18 cellular contexts compared by ENCODE assay signal in the genomic region with DNA sequence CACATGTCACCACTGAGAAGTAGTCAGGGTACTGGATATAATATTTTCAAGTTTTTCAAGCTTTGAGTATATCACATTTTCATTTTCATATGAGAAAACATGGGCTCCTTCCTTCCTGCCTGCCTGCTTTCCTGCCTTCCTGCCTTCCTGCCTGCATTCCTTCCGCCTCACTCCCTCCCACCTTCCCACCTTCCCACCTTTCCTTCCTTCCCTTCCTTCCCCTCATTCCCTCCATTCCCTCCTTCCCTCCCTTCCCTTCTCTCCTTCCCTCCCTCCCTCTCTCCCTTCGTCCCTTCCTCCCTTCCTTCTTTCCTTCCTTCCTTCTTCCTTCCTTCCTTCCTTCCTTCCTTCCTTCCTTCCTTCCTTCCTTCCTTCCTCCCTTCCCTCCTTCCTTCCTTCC.
"Had no signal": no experiment of that assay in that cellular context is flagged by ENCODE, and none has a peak within 500 bp of the region (broad histone marks: within the 10 kb centered on the region; RNA-seq: fewer than 3 reads in every experiment).

No MANE protein-coding gene starts in this region.

- H3K36me3 ChIP-seq: adrenal gland, left lung, thoracic aorta, upper lobe of left lung had no signal

- H3K4me1 Mint-ChIP-seq: stimulated activated naive B cell treated with anti-CD40 and anti-IgM and Interleukin-4, amounts not matched to agents 10 μg/mL and 1 μg/mL and 100 μg/mL, for 72 hours had no signal

- H3K27ac ChIP-seq: adrenal gland, foreskin keratinocyte, left lung, psoas muscle, upper lobe of left lung, VCaP had no signal

- DNase-seq: activated CD4-positive, alpha-beta T cell treated with anti-CD3 and anti-CD28 coated beads for 1 hour; activated CD8-positive, alpha-beta memory T cell treated with anti-CD3 and anti-CD28 coated beads for 24 hours; activated effector memory CD4-positive, alpha-beta T cell treated with anti-CD3 and anti-CD28 coated beads, Interleukin-2, amount 50 U/mL, for 16 hours; activated T-cell treated with anti-CD3 and anti-CD28 coated beads, Interleukin-2, amount 50 U/mL, for 72 hours; adrenal gland; effector memory CD8-positive, alpha-beta T cell; kidney; left lung; psoas muscle; right cardiac atrium; stimulated activated naive B cell treated with anti-CD40 and anti-IgM and Interleukin-4, amounts not matched to agents 10 μg/mL and 1 μg/mL and 100 μg/mL, for 72 hours; T-helper 17 cell; upper lobe of left lung had no signal

- H3K27ac Mint-ChIP-seq: activated naive CD4-positive, alpha-beta T cell treated with anti-CD3 and anti-CD28 coated beads, Interleukin-2, amount 50 U/mL, for 24 hours; effector memory CD8-positive, alpha-beta T cell; stimulated activated naive B cell treated with anti-CD40 and anti-IgM and Interleukin-4, amounts not matched to agents 10 μg/mL and 1 μg/mL and 100 μg/mL, for 72 hours; T-helper 17 cell had no signal

- H3K9me3 ChIP-seq: adrenal gland, left lung, psoas muscle, thoracic aorta, upper lobe of left lung had no signal

- FAIRE-seq: kidney had no signal

- H3K36me3 Mint-ChIP-seq: stimulated activated naive B cell treated with anti-CD40 and anti-IgM and Interleukin-4, amounts not matched to agents 10 μg/mL and 1 μg/mL and 100 μg/mL, for 72 hours had no signal

- H3K4me1 ChIP-seq: adrenal gland, left lung, psoas muscle, upper lobe of left lung had no signal

- H3K4me3 ChIP-seq: adrenal gland, left lung, psoas muscle, thoracic aorta, upper lobe of left lung had no signal

- H3K9me3 Mint-ChIP-seq: activated naive CD4-positive, alpha-beta T cell treated with anti-CD3 and anti-CD28 coated beads, Interleukin-2, amount 50 U/mL, for 24 hours; activated T-cell treated with anti-CD3 and anti-CD28 coated beads, Interleukin-2, amount 50 U/mL, for 72 hours; effector memory CD8-positive, alpha-beta T cell had no signal

- H3K4me3 Mint-ChIP-seq: activated naive CD4-positive, alpha-beta T cell treated with anti-CD3 and anti-CD28 coated beads, Interleukin-2, amount 50 U/mL, for 24 hours; activated T-cell treated with anti-CD3 and anti-CD28 coated beads, Interleukin-2, amount 50 U/mL, for 72 hours; effector memory CD8-positive, alpha-beta T cell; neural crest cell; stimulated activated naive B cell treated with anti-CD40 and anti-IgM and Interleukin-4, amounts not matched to agents 10 μg/mL and 1 μg/mL and 100 μg/mL, for 72 hours; T-helper 17 cell had no signal

- ATAC-seq: activated T-cell treated with anti-CD3 and anti-CD28 coated beads, Interleukin-2, amount 50 U/mL, for 72 hours; effector memory CD8-positive, alpha-beta T cell; foreskin keratinocyte; left lung; psoas muscle; stimulated activated naive B cell treated with anti-CD40 and anti-IgM and Interleukin-4, amounts not matched to agents 10 μg/mL and 1 μg/mL and 100 μg/mL, for 72 hours; T-helper 17 cell had no signal

- H3K27me3 ChIP-seq: adrenal gland, foreskin keratinocyte, left lung, upper lobe of left lung had no signal
